In genomic region chr9:94082956-94083355, GRCh38 we compare ENCODE assay signal across 15 cellular contexts. TPM values are rescaled to one million over a fixed set of nuclear protein-coding genes. Genes with fewer than 3 reads are reported as not detected.
DNase-seq lines count a peak whose midpoint lies in the region; ATAC-seq and TF ChIP-seq lines count a peak whose summit lies in the region.
"Had no signal": no experiment of that assay in that cellular context is flagged by ENCODE, and none has a peak within 500 bp of the region (broad histone marks: within the 10 kb centered on the region; RNA-seq: fewer than 3 reads in every experiment).

No MANE protein-coding gene starts in this region.

- H3K4me1 ChIP-seq in right atrium auricular region, result peaks cover 0 to 31% of the 10 kb centered on the region in 2 donors

- H3K27me3 ChIP-seq in right atrium auricular region, result no peaks in the 10 kb centered on the region

- TF ChIP-seq CTCF in cardiac fibroblast (IDR thresholded peaks at IDR 0.05; ENCODE audit: low read depth, low read length) (no peak), right atrium auricular region (IDR thresholded peaks at IDR 0.05) (no peak)

- ATAC-seq in left colon, result no peak
- ATAC-seq: Panc1; stimulated activated memory B cell treated with anti-CD40 and anti-IgM and Interleukin-4, amounts not matched to agents 10 μg/mL and 1 μg/mL and 100 μg/mL, for 72 hours had no signal

- DNase-seq in Ammon's horn (ENCODE audit: low spot score) (peak; percentile 15), cardiac fibroblast (ENCODE audit: low read depth in 2 of 2) (peak; percentile 29 to 65), right atrium auricular region (ENCODE audit: low spot score) (no peak), pons (ENCODE audit: low spot score) (peak; percentile 57), SK-N-DZ (ENCODE audit: low spot score) (no peak), NCI-H1417 treated with DMSO at 0.1 percent for 48 hours (lab: John Stamatoyannopoulos, UW) (no peak), left colon (no peak), amniotic stem cell (lab: John Stamatoyannopoulos, UW) (no peak)
- DNase-seq: activated T-cell treated with anti-CD3 and anti-CD28 coated beads, Interleukin-2, amount 50 U/mL, for 24 hours; CD4-positive, alpha-beta T cell; central memory CD4-positive, alpha-beta T cell; DND-41; NCI-H2081 treated with DMSO at 0.1 percent for 48 hours had no signal

- H3K36me3 ChIP-seq in right atrium auricular region, result no peaks in the 10 kb centered on the region

- H3K27ac ChIP-seq in right atrium auricular region, result peak overlapping the region; percentile 15 to 25

- H3K9me3 ChIP-seq in right atrium auricular region, result no peaks in the 10 kb centered on the region

- H3K4me3 ChIP-seq in cardiac fibroblast (replicated peaks in 1 of 2; ENCODE audit: low read depth in 2 of 2, low read length in 2 of 2) (no peak overlapping the region), right atrium auricular region (peak overlapping the region in 1 of 2 donors; percentile 14)

- intact Hi-C loops in left colon (cut with DNase I, micrococcal nuclease), result no loop called here

RNA-seq across cellular contexts. Expression of gene PTPDC1, which starts 1.3 kb away (rescaled TPM):
- total RNA-seq in right atrium auricular region (10 to 100 TPM in 1 of 2 donors, 1 to 10 TPM in 1; 9.6 to 10.2 TPM), left colon (1 to 10 TPM; 6.5 to 6.6 TPM)
- polyA plus RNA-seq in SK-N-DZ (2014; cell fraction: cytosol; rRNA removed), result 12.6 and 15.4 TPM in 2 replicates
- 26.7 and 35.5 TPM in 2 replicates for polyA plus RNA-seq in SK-N-DZ (2014; cell fraction: nucleus; rRNA removed)

Comparison
In these comparisons a context has a peak if more than half of its experiments do, and no peak if none do; other contexts are left out.
1. DNase-seq: peak in Ammon's horn (single experiment), cardiac fibroblast (2 of 2) and pons (single experiment); none in right atrium auricular region (single experiment), SK-N-DZ (single experiment), NCI-H1417 treated with DMSO at 0.1 percent for 48 hours (single experiment), left colon (0 of 2) and amniotic stem cell (single experiment).